In the genomic region with DNA sequence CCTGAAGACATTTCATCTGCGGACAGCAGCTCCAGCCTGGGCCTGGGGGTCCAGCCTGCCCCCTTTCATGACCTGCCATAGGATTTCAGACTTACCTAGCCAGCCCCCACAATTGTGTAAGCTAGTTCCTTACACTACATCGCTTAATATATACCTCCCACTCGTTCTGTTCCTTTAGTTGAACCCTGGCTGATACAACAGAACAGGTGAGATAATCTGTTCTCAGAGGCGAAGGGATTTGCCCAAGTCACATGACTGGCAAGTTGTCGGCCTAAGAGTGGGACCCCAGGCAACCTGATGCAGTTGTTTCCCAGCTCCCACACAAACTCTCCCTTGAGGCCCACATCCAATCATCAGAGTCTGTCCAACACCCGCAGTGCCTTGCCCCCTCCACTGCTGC, we compare ENCODE assay signal across 25 cellular contexts.
DNase-seq lines count a peak whose midpoint lies in the region; ATAC-seq, FAIRE-seq and TF ChIP-seq lines count a peak whose summit lies in the region.
"Had no signal": no experiment of that assay in that cellular context is flagged by ENCODE, and none has a peak within 500 bp of the region (broad histone marks: within the 10 kb centered on the region; RNA-seq: fewer than 3 reads in every experiment).

No MANE protein-coding gene starts in this region.

- 51% methylated on average over 4 of the region's 6 CpGs for WGBS in K562 (ENCODE audit: insufficient coverage, low coverage, missing lambda C conversion rate)
- WGBS in esophagus squamous epithelium, 2 donors: 79% methylated on average over 6 of the region's 6 CpGs

- H3K4me2 ChIP-seq in K562 (ENCODE audit: insufficient read depth, low read length): no peak overlapping the region
- H3K4me2 ChIP-seq: GM23338 had no signal

- H3K9me3 Mint-ChIP-seq in stimulated activated effector memory CD8-positive, alpha-beta T cell treated with anti-CD3 and anti-CD28 coated beads, Interleukin-12 subunit alpha, Interleukin-12 subunit beta, amount 100 ng/mL, for 72 hours: no peaks in the 10 kb centered on the region
- H3K9me3 Mint-ChIP-seq in activated CD4-positive, alpha-beta T cell treated with anti-CD3 and anti-CD28 coated beads for 36 hours (ENCODE audit: low read depth): no peaks in the 10 kb centered on the region
- H3K9me3 Mint-ChIP-seq: CD4-positive, CD25-positive, alpha-beta regulatory T cell; CD8-positive, alpha-beta memory T cell; GM23338; HFFc6; IgD-negative memory B cell had no signal

- H3K27me3 Mint-ChIP-seq in activated CD4-positive, alpha-beta T cell treated with anti-CD3 and anti-CD28 coated beads for 36 hours: peaks cover 2% of the 10 kb centered on the region
- H3K27me3 Mint-ChIP-seq: CD8-positive, alpha-beta memory T cell had no signal

- CTCF ChIA-PET in K562 (lab: Yijun Ruan, JAX; ENCODE audit: low intra/inter-chr PET ratio): interaction anchor here (2.4 kb wide), 1 partner anchor 89 kb away, joined by 25 read pairs; no protein-coding TSS in a partner anchor
- CTCF ChIA-PET in activated CD4-positive, alpha-beta T cell treated with anti-CD3 and anti-CD28 coated beads for 36 hours (lab: Charles Lee): interaction anchor here (0.7 to 3.9 kb wide), 24 partner anchors 9 to 430 kb away, joined by 3 to 52 read pairs (median 6); no protein-coding TSS in a partner anchor

- H3K9me3 ChIP-seq in K562 (replicated peaks; ENCODE audit: control insufficient read depth, insufficient read depth, low read depth, low read length) (no peaks in the 10 kb centered on the region), esophagus squamous epithelium (no peaks in the 10 kb centered on the region), HAP-1 (no peaks in the 10 kb centered on the region)
- H3K9me3 ChIP-seq: BE2C had no signal

- in situ Hi-C loops in K562 (cut with MboI) (loop anchor here (5.0 kb wide), 1 partner anchor 85 kb away; no protein-coding TSS in a partner anchor), HAP-1 (cut with MboI; ENCODE audit: low sequenced_read_pairs) (loop anchor here (10.0 kb wide), 1 partner anchor 82 kb away; no protein-coding TSS in a partner anchor)

- no peaks in the 10 kb centered on the region for H3K27me3 ChIP-seq in K562 (ENCODE audit: control insufficient read depth in 2 of 2, insufficient read depth in 2 of 2, low read length in 2 of 2)
- H3K27me3 ChIP-seq in esophagus squamous epithelium: no peaks in the 10 kb centered on the region
- H3K27me3 ChIP-seq in HAP-1 (ENCODE audit: low read depth): no peaks in the 10 kb centered on the region
- H3K27me3 ChIP-seq: BE2C had no signal

- intact Hi-C loops in K562 (cut with micrococcal nuclease): no loop called here
- intact Hi-C loops in esophagus squamous epithelium (cut with DNase I): no loop called here
- intact Hi-C loops in activated CD4-positive, alpha-beta T cell treated with anti-CD3 and anti-CD28 coated beads for 36 hours (cut with DNase I, micrococcal nuclease): no loop called here

- H3K27ac ChIP-seq in K562 (ENCODE audit: extremely low read depth, low read depth, low read length): no peak overlapping the region
- H3K27ac ChIP-seq in esophagus squamous epithelium: peak overlapping the region in 3 of 4 donors; percentile 9 to 65 (median 49)

- TF ChIP-seq POLR2A in K562 (conservative IDR thresholded peaks at IDR 0.05) (no peak), esophagus squamous epithelium (IDR thresholded peaks at IDR 0.05) (no peak)

- FAIRE-seq in K562 (lab: Jason Lieb, UNC): no peak
- FAIRE-seq: A204.1, GM12878, GM19239, H54, HTR-8/SVneo had no signal

- H3K4me3 ChIP-seq in K562 (no peak overlapping the region), esophagus squamous epithelium (no peak overlapping the region), HAP-1 (no peak overlapping the region)
- H3K4me3 ChIP-seq: GM12878, GM23338 had no signal

- ATAC-seq in K562 (no peak), GM19351 (IDR thresholded peaks at IDR 0.05; ENCODE audit: unreplicated experiment) (no peak), GM21737 (IDR thresholded peaks at IDR 0.05; ENCODE audit: unreplicated experiment) (no peak)
- no peak for ATAC-seq in stimulated activated effector memory CD8-positive, alpha-beta T cell treated with anti-CD3 and anti-CD28 coated beads, Interleukin-12 subunit alpha, Interleukin-12 subunit beta, amount 100 ng/mL, for 72 hours
- ATAC-seq in activated CD4-positive, alpha-beta T cell treated with anti-CD3 and anti-CD28 coated beads for 36 hours: no peak

- H3K79me2 ChIP-seq in K562 (ENCODE audit: control insufficient read depth, insufficient read depth, low read length): no peaks in the 10 kb centered on the region; the same call in 2 of the 3 replicates

- TF ChIP-seq RAD21 in K562 (CRISPR knock-in tag; conservative IDR thresholded peaks at IDR 0.05 in 1 of 2, IDR thresholded peaks at IDR 0.05 in 1 of 2): no peak

- H3K36me3 ChIP-seq in K562 (ENCODE audit: control insufficient read depth, insufficient read depth, low read length) (no peaks in the 10 kb centered on the region), esophagus squamous epithelium (peaks cover 0 to 35% (median 0%) of the 10 kb centered on the region in 3 donors), HAP-1 (replicated peaks) (no peaks in the 10 kb centered on the region)
- H3K36me3 ChIP-seq: BE2C had no signal

- POLR2A ChIA-PET in K562 (lab: Yijun Ruan, JAX): no interaction called here
- POLR2A ChIA-PET in activated CD4-positive, alpha-beta T cell treated with anti-CD3 and anti-CD28 coated beads for 36 hours (lab: Charles Lee): interaction anchor here (0.6 kb wide), 2 partner anchors 102 to 453 kb away, joined by 3 read pairs; no protein-coding TSS in a partner anchor

- TF ChIP-seq CTCF in K562 (IDR thresholded peaks at IDR 0.05 in 2 of 3, conservative IDR thresholded peaks at IDR 0.05 in 1 of 3; ENCODE audit: insufficient read depth in 2 of 3, low read depth in 1 of 3, low read length in 3 of 3) (no peak), esophagus squamous epithelium (IDR thresholded peaks at IDR 0.05) (no peak)

- BruUV-seq in K562 (replicated peaks; lab: Mats Ljungman, UMichigan): no TSS peak

- DNase-seq in K562 (ENCODE audit: extremely low read depth in 1 of 4, low spot score in 3 of 4) (no peak), esophagus squamous epithelium (lab: John Stamatoyannopoulos, UW) (no peak), HAP-1 (ENCODE audit: low spot score in 2 of 2) (no peak)
- no peak for DNase-seq in stimulated activated effector memory CD8-positive, alpha-beta T cell treated with anti-CD3 and anti-CD28 coated beads, Interleukin-12 subunit alpha, Interleukin-12 subunit beta, amount 100 ng/mL, for 72 hours (ENCODE audit: low spot score in 2 of 2)
- DNase-seq in activated CD4-positive, alpha-beta T cell treated with anti-CD3 and anti-CD28 coated beads for 36 hours: no peak
- DNase-seq: ACHN; BE2C; C1 segment of cervical spinal cord; CD4-positive, CD25-positive, alpha-beta regulatory T cell; CD8-positive, alpha-beta memory T cell; COR-L47; DMS 273 treated with DMSO at 0.1 percent for 48 hours; DMS53; DND-41; EL; HFFc6 had no signal

- peaks cover 20% of the 10 kb centered on the region for H3K4me1 Mint-ChIP-seq in stimulated activated effector memory CD8-positive, alpha-beta T cell treated with anti-CD3 and anti-CD28 coated beads, Interleukin-12 subunit alpha, Interleukin-12 subunit beta, amount 100 ng/mL, for 72 hours
- H3K4me1 Mint-ChIP-seq in activated CD4-positive, alpha-beta T cell treated with anti-CD3 and anti-CD28 coated beads for 36 hours: peaks cover 10% of the 10 kb centered on the region

- no peaks in the 10 kb centered on the region; the same call in 1 of the 2 replicates for H4K20me1 ChIP-seq in K562 (replicated peaks; ENCODE audit: control insufficient read depth, insufficient read depth, low read length)

- peak overlapping the region; percentile 15 for H3K27ac Mint-ChIP-seq in stimulated activated effector memory CD8-positive, alpha-beta T cell treated with anti-CD3 and anti-CD28 coated beads, Interleukin-12 subunit alpha, Interleukin-12 subunit beta, amount 100 ng/mL, for 72 hours
- no peak overlapping the region for H3K27ac Mint-ChIP-seq in activated CD4-positive, alpha-beta T cell treated with anti-CD3 and anti-CD28 coated beads for 36 hours
- H3K27ac Mint-ChIP-seq: GM23338, HFFc6 had no signal

- H3K9ac ChIP-seq in K562 (ENCODE audit: insufficient read depth in 1 of 2, low read depth in 2 of 2, low read length in 2 of 2): no peak overlapping the region

- no peak overlapping the region for H2AFZ ChIP-seq in K562 (ENCODE audit: low read depth, low read length)
- H2AFZ ChIP-seq: GM23338 had no signal

- H3K9me1 ChIP-seq in K562 (ENCODE audit: control insufficient read depth, insufficient read depth, low read length): no peaks in the 10 kb centered on the region

- TF ChIP-seq EP300 in K562 (IDR thresholded peaks at IDR 0.05; ENCODE audit: low read length): no peak

- H3K4me3 Mint-ChIP-seq in stimulated activated effector memory CD8-positive, alpha-beta T cell treated with anti-CD3 and anti-CD28 coated beads, Interleukin-12 subunit alpha, Interleukin-12 subunit beta, amount 100 ng/mL, for 72 hours: no peak overlapping the region
- H3K4me3 Mint-ChIP-seq in activated CD4-positive, alpha-beta T cell treated with anti-CD3 and anti-CD28 coated beads for 36 hours: no peak overlapping the region
- H3K4me3 Mint-ChIP-seq: CD8-positive, alpha-beta memory T cell; GM23338; HFFc6 had no signal

- peaks cover 15 to 21% of the 10 kb centered on the region in 2 experiments; a peak in 4 of 5 replicates for H3K4me1 ChIP-seq in K562 (replicated peaks in 1 of 2; ENCODE audit: control insufficient read depth in 2 of 2, insufficient read depth in 2 of 2, low read length in 2 of 2)
- H3K4me1 ChIP-seq in esophagus squamous epithelium: peaks cover 3 to 54% (median 20%) of the 10 kb centered on the region in 3 donors
- no peaks in the 10 kb centered on the region for H3K4me1 ChIP-seq in HAP-1

- no peaks in the 10 kb centered on the region for H3K36me3 Mint-ChIP-seq in stimulated activated effector memory CD8-positive, alpha-beta T cell treated with anti-CD3 and anti-CD28 coated beads, Interleukin-12 subunit alpha, Interleukin-12 subunit beta, amount 100 ng/mL, for 72 hours
- no peaks in the 10 kb centered on the region for H3K36me3 Mint-ChIP-seq in activated CD4-positive, alpha-beta T cell treated with anti-CD3 and anti-CD28 coated beads for 36 hours (ENCODE audit: low read depth)
- H3K36me3 Mint-ChIP-seq: CD4-positive, CD25-positive, alpha-beta regulatory T cell; CD8-positive, alpha-beta memory T cell; IgD-negative memory B cell had no signal

TF ChIP-seq in K562, 482 proteins besides CTCF, POLR2A, EP300 and RAD21 (continues in another document):
- TF ChIP-seq PHTF2 (CRISPR knock-in tag; IDR thresholded peaks at IDR 0.05) (no peak), KDM5B (IDR thresholded peaks at IDR 0.05; ENCODE audit: insufficient replicate concordance, low read depth, low read length) (no peak)
